In the genomic region with DNA sequence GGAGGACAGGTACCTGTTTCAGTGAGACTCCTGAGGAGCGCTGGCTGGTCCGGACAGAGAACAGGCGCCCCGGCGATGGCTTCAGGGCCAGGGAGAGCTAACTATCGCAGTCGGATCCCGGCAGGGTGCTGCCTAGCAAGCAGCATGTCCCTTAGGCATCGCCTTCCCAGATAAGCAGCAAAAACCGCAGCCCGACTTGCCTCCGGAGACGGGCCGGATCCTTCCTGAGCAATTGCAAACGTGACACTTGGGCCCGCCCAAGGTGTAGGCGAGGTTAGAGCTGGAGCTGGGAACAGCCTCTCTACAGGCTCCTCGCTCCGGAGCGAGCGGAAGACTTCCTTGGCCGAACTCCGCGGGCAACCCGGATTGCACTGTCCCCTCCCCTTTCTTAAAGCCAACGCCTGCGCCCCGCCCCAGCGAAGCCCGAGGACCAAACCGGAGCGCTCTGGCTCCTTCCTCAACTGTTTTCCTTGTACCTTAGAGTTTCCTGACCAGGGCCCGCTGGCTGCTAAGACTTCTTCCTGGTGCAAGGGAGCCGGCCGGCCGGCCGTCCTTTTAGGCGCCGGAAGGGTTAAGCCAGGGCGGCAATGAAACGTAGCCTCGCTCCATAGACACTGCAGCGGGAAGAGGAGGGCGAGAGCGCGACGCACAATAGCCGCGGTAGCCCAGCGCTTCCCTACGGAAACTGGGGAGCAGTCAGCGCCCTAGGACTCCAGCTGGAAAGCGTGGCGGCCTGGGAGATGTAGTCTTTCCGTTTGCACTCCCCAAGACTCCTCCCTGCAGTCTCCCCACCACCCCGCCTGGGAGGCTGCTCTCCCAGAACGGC, we compare ENCODE assay signal across 1 cellular context.
TF ChIP-seq lines count a peak whose summit lies in the region.

A gene with protein sequence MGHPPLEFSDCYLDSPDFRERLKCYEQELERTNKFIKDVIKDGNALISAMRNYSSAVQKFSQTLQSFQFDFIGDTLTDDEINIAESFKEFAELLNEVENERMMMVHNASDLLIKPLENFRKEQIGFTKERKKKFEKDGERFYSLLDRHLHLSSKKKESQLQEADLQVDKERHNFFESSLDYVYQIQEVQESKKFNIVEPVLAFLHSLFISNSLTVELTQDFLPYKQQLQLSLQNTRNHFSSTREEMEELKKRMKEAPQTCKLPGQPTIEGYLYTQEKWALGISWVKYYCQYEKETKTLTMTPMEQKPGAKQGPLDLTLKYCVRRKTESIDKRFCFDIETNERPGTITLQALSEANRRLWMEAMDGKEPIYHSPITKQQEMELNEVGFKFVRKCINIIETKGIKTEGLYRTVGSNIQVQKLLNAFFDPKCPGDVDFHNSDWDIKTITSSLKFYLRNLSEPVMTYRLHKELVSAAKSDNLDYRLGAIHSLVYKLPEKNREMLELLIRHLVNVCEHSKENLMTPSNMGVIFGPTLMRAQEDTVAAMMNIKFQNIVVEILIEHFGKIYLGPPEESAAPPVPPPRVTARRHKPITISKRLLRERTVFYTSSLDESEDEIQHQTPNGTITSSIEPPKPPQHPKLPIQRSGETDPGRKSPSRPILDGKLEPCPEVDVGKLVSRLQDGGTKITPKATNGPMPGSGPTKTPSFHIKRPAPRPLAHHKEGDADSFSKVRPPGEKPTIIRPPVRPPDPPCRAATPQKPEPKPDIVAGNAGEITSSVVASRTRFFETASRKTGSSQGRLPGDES (minus strand): TSS at position 341 of the 826 bp plus-strand sequence. CDS start 475 bp downstream, outside the sequence.

TF ChIP-seq in HepG2, 621 proteins besides CTCF, POLR2A, EP300 and RAD21 (continued from another document):
- TF ChIP-seq ZNF234 (CRISPR knock-in tag; conservative IDR thresholded peaks at IDR 0.05) (no peak), ZNF75D (CRISPR knock-in tag; IDR thresholded peaks at IDR 0.05; ENCODE audit: borderline replicate concordance) (no peak), ZNF773 (CRISPR knock-in tag; IDR thresholded peaks at IDR 0.05; ENCODE audit: borderline replicate concordance) (no peak), BORCS8-MEF2B (CRISPR knock-in tag; IDR thresholded peaks at IDR 0.05) (no peak), MXD4 (CRISPR knock-in tag; IDR thresholded peaks at IDR 0.05) (no peak), POLR2G (IDR thresholded peaks at IDR 0.05; ENCODE audit: low read depth, low read length) (peak; percentile 30; the same call in 1 of the 2 replicates), SAP130 (CRISPR knock-in tag; IDR thresholded peaks at IDR 0.05; ENCODE audit: low read depth) (0 out of 2 replicates have a peak, but pooled peaks have one; percentile 18), ZNF780A (CRISPR knock-in tag; IDR thresholded peaks at IDR 0.05) (no peak), HCFC1 (IDR thresholded peaks at IDR 0.05; ENCODE audit: low read depth, low read length) (peak; percentile 38; the same call in 1 of the 2 replicates), NR3C1 (CRISPR knock-in tag; IDR thresholded peaks at IDR 0.05) (no peak), EHMT2 (IDR thresholded peaks at IDR 0.05; ENCODE audit: borderline replicate concordance, low read depth, low read length) (no peak), HDAC1 (CRISPR knock-in tag; IDR thresholded peaks at IDR 0.05) (0 out of 2 replicates have a peak, but pooled peaks have one; percentile 33), ZNF335 (CRISPR knock-in tag; IDR thresholded peaks at IDR 0.05) (no peak), RBAK (CRISPR knock-in tag; IDR thresholded peaks at IDR 0.05) (no peak), NR2C2 (CRISPR knock-in tag; IDR thresholded peaks at IDR 0.05; ENCODE audit: borderline replicate concordance) (no peak), MAX (IDR thresholded peaks at IDR 0.05) (peak; percentile 62), ZNF841 (CRISPR knock-in tag; IDR thresholded peaks at IDR 0.05; ENCODE audit: borderline replicate concordance) (no peak), KMT2B (CRISPR knock-in tag; IDR thresholded peaks at IDR 0.05) (peak; percentile 44; the same call in 1 of the 2 replicates), HNRNPLL (IDR thresholded peaks at IDR 0.05; ENCODE audit: low read depth, low read length, poor library complexity, severe bottlenecking) (peak; percentile 92), GABPB1 (CRISPR knock-in tag; IDR thresholded peaks at IDR 0.05) (peak; percentile 81), TFAP4 (IDR thresholded peaks at IDR 0.05; ENCODE audit: borderline replicate concordance, low read depth) (peak; percentile 77; the same call in 1 of the 2 replicates), SALL1 (CRISPR knock-in tag; IDR thresholded peaks at IDR 0.05) (0 out of 2 replicates have a peak, but pooled peaks have one; percentile 11), ZNF878 (CRISPR knock-in tag; IDR thresholded peaks at IDR 0.05) (0 out of 2 replicates have a peak, but pooled peaks have one; percentile 56), THAP11 (CRISPR knock-in tag; IDR thresholded peaks at IDR 0.05) (peak; percentile 91), ZFX (CRISPR knock-in tag; IDR thresholded peaks at IDR 0.05; ENCODE audit: low read depth) (peak; percentile 44), ZBTB20 (CRISPR knock-in tag; IDR thresholded peaks at IDR 0.05; ENCODE audit: borderline replicate concordance, low read depth) (no peak), NFYB (CRISPR knock-in tag; IDR thresholded peaks at IDR 0.05) (no peak)
- TF ChIP-seq, protein P1, sequence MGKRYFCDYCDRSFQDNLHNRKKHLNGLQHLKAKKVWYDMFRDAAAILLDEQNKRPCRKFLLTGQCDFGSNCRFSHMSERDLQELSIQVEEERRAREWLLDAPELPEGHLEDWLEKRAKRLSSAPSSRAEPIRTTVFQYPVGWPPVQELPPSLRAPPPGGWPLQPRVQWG (CRISPR knock-in tag; IDR thresholded peaks at IDR 0.05; ENCODE audit: borderline replicate concordance, low read depth): no peak
- TF ChIP-seq, protein P2, sequence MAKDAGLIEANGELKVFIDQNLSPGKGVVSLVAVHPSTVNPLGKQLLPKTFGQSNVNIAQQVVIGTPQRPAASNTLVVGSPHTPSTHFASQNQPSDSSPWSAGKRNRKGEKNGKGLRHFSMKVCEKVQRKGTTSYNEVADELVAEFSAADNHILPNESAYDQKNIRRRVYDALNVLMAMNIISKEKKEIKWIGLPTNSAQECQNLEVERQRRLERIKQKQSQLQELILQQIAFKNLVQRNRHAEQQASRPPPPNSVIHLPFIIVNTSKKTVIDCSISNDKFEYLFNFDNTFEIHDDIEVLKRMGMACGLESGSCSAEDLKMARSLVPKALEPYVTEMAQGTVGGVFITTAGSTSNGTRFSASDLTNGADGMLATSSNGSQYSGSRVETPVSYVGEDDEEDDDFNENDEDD (CRISPR knock-in tag; IDR thresholded peaks at IDR 0.05; ENCODE audit: borderline replicate concordance): peak; percentile 31; the same call in 1 of the 2 replicates
- TF ChIP-seq, protein P3, sequence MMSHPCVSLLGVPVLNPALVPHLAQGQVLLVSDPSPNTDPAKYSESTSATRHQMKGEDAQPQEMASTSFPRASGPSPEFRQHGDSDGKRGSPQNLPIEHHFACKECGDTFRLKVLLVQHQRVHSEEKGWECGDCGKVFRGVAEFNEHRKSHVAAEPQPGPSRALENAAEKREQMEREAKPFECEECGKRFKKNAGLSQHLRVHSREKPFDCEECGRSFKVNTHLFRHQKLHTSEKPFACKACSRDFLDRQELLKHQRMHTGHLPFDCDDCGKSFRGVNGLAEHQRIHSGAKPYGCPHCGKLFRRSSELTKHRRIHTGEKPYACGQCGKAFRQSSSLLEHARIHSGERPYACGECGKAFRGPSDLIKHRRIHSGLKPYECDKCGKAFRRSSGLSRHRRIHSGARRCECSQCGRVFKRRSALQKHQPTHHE (CRISPR knock-in tag; IDR thresholded peaks at IDR 0.05; ENCODE audit: borderline replicate concordance): no peak; the same call in 1 of the 2 replicates
- TF ChIP-seq, protein P4, sequence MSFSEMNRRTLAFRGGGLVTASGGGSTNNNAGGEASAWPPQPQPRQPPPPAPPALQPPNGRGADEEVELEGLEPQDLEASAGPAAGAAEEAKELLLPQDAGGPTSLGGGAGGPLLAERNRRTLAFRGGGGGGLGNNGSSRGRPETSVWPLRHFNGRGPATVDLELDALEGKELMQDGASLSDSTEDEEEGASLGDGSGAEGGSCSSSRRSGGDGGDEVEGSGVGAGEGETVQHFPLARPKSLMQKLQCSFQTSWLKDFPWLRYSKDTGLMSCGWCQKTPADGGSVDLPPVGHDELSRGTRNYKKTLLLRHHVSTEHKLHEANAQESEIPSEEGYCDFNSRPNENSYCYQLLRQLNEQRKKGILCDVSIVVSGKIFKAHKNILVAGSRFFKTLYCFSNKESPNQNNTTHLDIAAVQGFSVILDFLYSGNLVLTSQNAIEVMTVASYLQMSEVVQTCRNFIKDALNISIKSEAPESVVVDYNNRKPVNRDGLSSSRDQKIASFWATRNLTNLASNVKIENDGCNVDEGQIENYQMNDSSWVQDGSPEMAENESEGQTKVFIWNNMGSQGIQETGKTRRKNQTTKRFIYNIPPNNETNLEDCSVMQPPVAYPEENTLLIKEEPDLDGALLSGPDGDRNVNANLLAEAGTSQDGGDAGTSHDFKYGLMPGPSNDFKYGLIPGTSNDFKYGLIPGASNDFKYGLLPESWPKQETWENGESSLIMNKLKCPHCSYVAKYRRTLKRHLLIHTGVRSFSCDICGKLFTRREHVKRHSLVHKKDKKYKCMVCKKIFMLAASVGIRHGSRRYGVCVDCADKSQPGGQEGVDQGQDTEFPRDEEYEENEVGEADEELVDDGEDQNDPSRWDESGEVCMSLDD (CRISPR knock-in tag; IDR thresholded peaks at IDR 0.05; ENCODE audit: borderline replicate concordance): peak; percentile 84; the same call in 1 of the 2 replicates
